ENCODE assay signal across 26 cellular contexts in the genomic region with DNA sequence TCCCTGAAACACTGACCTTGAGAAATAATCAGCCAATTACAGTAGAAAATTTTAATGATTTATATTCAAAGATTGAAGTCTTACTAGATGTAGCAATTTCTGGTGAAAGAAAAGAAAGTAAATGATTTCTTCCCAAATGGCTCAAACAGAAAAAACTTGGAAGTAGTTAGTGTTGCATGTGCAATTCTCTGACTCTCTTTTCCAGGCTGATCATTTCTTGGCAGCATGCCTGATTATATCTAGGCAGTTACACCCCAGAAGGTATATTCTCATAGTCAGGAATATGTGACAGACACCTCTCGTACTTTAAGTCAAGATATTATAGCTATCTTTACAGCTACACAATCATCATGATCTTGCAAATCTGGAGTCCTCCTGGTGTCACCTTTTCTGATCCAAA.
"Had no signal": no experiment of that assay in that cellular context is flagged by ENCODE, and none has a peak within 500 bp of the region (broad histone marks: within the 10 kb centered on the region; RNA-seq: fewer than 3 reads in every experiment).

No MANE protein-coding gene starts in this region.

- H3K27ac Mint-ChIP-seq: dendritic cell treated with granulocyte-macrophage colony-stimulating factor and Interleukin-4, amounts not matched to agents 40 ng/mL and 50 ng/mL, for 4 days; memory B cell; mesothelial cell of epicardium; stimulated activated naive B cell treated with anti-CD40 and anti-IgM and Interleukin-4, amounts not matched to agents 10 μg/mL and 1 μg/mL and 100 μg/mL, for 72 hours; stimulated activated naive CD8-positive, alpha-beta T cell treated with anti-CD3 and anti-CD28 coated beads, Interleukin-15, amount 100 ng/mL, for 72 hours had no signal

- H3K27me3 Mint-ChIP-seq: dendritic cell treated with granulocyte-macrophage colony-stimulating factor and Interleukin-4, amounts not matched to agents 40 ng/mL and 50 ng/mL, for 4 days; memory B cell; naive B cell; stimulated activated naive B cell treated with anti-CD40 and anti-IgM and Interleukin-4, amounts not matched to agents 10 μg/mL and 1 μg/mL and 100 μg/mL, for 72 hours; stimulated activated naive CD8-positive, alpha-beta T cell treated with anti-CD3 and anti-CD28 coated beads, Interleukin-15, amount 100 ng/mL, for 72 hours had no signal

- ATAC-seq: gastroesophageal sphincter; left cardiac atrium; lower lobe of right lung; sciatic nerve; stimulated activated naive B cell treated with anti-CD40 and anti-IgM and Interleukin-4, amounts not matched to agents 10 μg/mL and 1 μg/mL and 100 μg/mL, for 72 hours; stimulated activated naive CD8-positive, alpha-beta T cell treated with anti-CD3 and anti-CD28 coated beads, Interleukin-15, amount 100 ng/mL, for 72 hours; upper lobe of right lung had no signal

- DNase-seq: erythroblast; glutamatergic neuron; kidney; left cardiac atrium; left ventricle myocardium inferior; lower lobe of right lung; naive B cell; occipital lobe; retina; spleen; stimulated activated CD4-positive, alpha-beta T cell treated with anti-CD3 and anti-CD28 coated beads, Interleukin-2, amount 100 ng/mL, for 24 hours; stimulated activated CD4-positive, alpha-beta T cell treated with anti-CD3 and anti-CD28 coated beads, Interleukin-4, amount 100 ng/mL, for 4 hours; stimulated activated naive B cell treated with anti-CD40 and anti-IgM and Interleukin-4, amounts not matched to agents 10 μg/mL and 1 μg/mL and 100 μg/mL, for 72 hours; stimulated activated naive CD8-positive, alpha-beta T cell treated with anti-CD3 and anti-CD28 coated beads, Interleukin-15, amount 100 ng/mL, for 72 hours; testis; upper lobe of right lung had no signal

- H3K4me1 Mint-ChIP-seq: memory B cell; stimulated activated naive CD8-positive, alpha-beta T cell treated with anti-CD3 and anti-CD28 coated beads, Interleukin-15, amount 100 ng/mL, for 72 hours had no signal

- H3K4me3 Mint-ChIP-seq: dendritic cell treated with granulocyte-macrophage colony-stimulating factor and Interleukin-4, amounts not matched to agents 40 ng/mL and 50 ng/mL, for 4 days; memory B cell; mesothelial cell of epicardium; naive B cell; nephron; stimulated activated naive B cell treated with anti-CD40 and anti-IgM and Interleukin-4, amounts not matched to agents 10 μg/mL and 1 μg/mL and 100 μg/mL, for 72 hours; stimulated activated naive CD8-positive, alpha-beta T cell treated with anti-CD3 and anti-CD28 coated beads, Interleukin-15, amount 100 ng/mL, for 72 hours had no signal

- H3K4me3 ChIP-seq: gastroesophageal sphincter, hepatocyte, left ventricle myocardium inferior, lower lobe of right lung, prostate gland, spleen, testis, tibial nerve, upper lobe of right lung, vagina had no signal

- H3K9me3 Mint-ChIP-seq: dendritic cell treated with granulocyte-macrophage colony-stimulating factor and Interleukin-4, amounts not matched to agents 40 ng/mL and 50 ng/mL, for 4 days; memory B cell; nephron; stimulated activated naive CD8-positive, alpha-beta T cell treated with anti-CD3 and anti-CD28 coated beads, Interleukin-15, amount 100 ng/mL, for 72 hours had no signal
